ENCODE assay signal across 15 cellular contexts in the genomic region with DNA sequence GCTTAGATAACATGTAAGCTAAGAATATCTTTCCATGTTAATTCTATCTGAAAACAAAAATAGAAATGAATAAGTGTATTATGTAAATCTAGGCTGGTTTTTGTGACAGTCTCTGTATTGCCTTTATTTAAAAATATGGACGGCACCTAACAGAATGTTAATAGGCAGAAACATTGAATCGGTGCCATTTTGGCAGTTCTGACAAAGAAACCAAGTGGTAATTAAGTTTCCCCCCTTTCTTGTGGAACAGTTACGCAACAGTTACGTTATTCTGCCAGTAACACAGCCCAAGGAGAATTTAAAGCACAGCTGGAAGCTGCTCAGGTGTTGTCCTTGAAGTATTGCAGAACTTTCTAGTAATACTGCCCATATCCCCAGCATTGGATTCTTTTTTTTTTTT. TPM values are rescaled to one million over a fixed set of nuclear protein-coding genes. Genes with fewer than 3 reads are reported as not detected.
DNase-seq lines count a peak whose midpoint lies in the region; ATAC-seq and TF ChIP-seq lines count a peak whose summit lies in the region.
"Had no signal": no experiment of that assay in that cellular context is flagged by ENCODE, and none has a peak within 500 bp of the region (broad histone marks: within the 10 kb centered on the region; RNA-seq: fewer than 3 reads in every experiment).

No MANE protein-coding gene starts in this region.

- peaks cover 0 to 5% of the 10 kb centered on the region in 2 donors for H3K4me1 ChIP-seq in left lung
- H3K4me1 ChIP-seq: SJSA1 had no signal

- no peak overlapping the region for H3K4me3 ChIP-seq in left lung
- H3K4me3 ChIP-seq: SJSA1 had no signal

- ATAC-seq in left lung (peak; percentile 59), HG03520 (IDR thresholded peaks at IDR 0.05; ENCODE audit: unreplicated experiment) (no peak), HG02981 (IDR thresholded peaks at IDR 0.05; ENCODE audit: unreplicated experiment) (no peak)

- no peaks in the 10 kb centered on the region for H3K27me3 ChIP-seq in left lung
- H3K27me3 ChIP-seq: SJSA1 had no signal

- intact Hi-C loops in left lung (cut with DNase I) = no loop called here

- peak; percentile 30 for DNase-seq in NCI-H446 treated with DMSO at 0.1 percent for 48 hours (lab: John Stamatoyannopoulos, UW)
- peak; percentile 24 for DNase-seq in cerebellar cortex (ENCODE audit: low spot score)
- no peak for DNase-seq in left lung
- DNase-seq in superior temporal gyrus (ENCODE audit: extremely low spot score) = peak; percentile 63
- DNase-seq in UCSD-AML1 (lab: John Stamatoyannopoulos, UW; ENCODE audit: unreplicated experiment) = no peak
- DNase-seq: activated CD4-positive, alpha-beta T cell treated with anti-CD3 and anti-CD28 coated beads for 4 hours; activated CD8-positive, alpha-beta memory T cell treated with anti-CD3 and anti-CD28 coated beads, Interleukin-2, amount 50 U/mL, for 4 hours; DMS153; glutamatergic neuron; NCI-H1436; NCI-H345; stimulated activated CD4-positive, alpha-beta T cell treated with anti-CD3 and anti-CD28 coated beads, Interleukin-15, amount 100 ng/mL, for 24 hours had no signal

- peaks cover 1 to 17% of the 10 kb centered on the region in 2 donors for H3K36me3 ChIP-seq in left lung

- no peak overlapping the region for H3K27ac ChIP-seq in left lung
- H3K27ac ChIP-seq: SJSA1 had no signal

- H3K9me3 ChIP-seq in left lung = no peaks in the 10 kb centered on the region

- TF ChIP-seq CTCF in left lung (IDR thresholded peaks at IDR 0.05) = no peak

RNA-seq across cellular contexts. Expression of a gene that starts 21.5 kb away (rescaled TPM):
- 10 to 100 TPM; 20.3 to 20.6 TPM for total RNA-seq in left lung

Comparison
In these comparisons a context has a peak if more than half of its experiments do, and no peak if none do; other contexts are left out.
1. DNase-seq: peak in NCI-H446 treated with DMSO at 0.1 percent for 48 hours (single experiment), cerebellar cortex (single experiment) and superior temporal gyrus (single experiment); none in left lung (0 of 2) and UCSD-AML1 (single experiment).